Comparison of ENCODE assay signal across 2 cellular contexts in the genomic region with DNA sequence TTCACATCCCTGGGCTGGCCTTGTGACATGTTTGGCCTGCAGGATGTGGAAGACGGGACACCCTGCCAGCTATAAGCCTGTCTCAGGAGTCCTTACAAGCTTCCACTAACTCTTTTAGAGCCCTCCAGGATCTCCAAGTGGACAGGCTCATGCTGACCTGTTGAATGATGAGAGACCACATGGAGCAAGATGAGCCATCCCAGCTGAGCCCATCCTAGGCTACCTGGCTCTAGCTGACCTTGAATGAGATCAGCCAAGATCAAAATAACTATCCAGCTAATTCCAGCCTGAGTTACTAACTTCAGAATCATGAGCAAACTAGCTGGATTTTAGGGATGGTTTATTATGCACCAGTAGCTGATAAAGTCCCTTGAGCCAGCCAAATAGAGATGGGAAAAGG.
A peak's percentile ranks its signal among the peaks of the same experiment; 100 is the strongest.
TF ChIP-seq lines count a peak whose summit lies in the region.

No MANE protein-coding gene starts in this region.

TF ChIP-seq in HEK293, 187 proteins besides CTCF, POLR2A, EP300 and RAD21:
- TF ChIP-seq SETDB1 (IDR thresholded peaks at IDR 0.05; ENCODE audit: insufficient read length, low read length) (peak; percentile 62), SCRT2 (tag by site-specific recombination; IDR thresholded peaks at IDR 0.05) (peak; percentile 35; the same call in 1 of the 2 replicates), ZNF596 (tag by site-specific recombination; IDR thresholded peaks at IDR 0.05) (no peak), ZNF701 (tag by site-specific recombination; IDR thresholded peaks at IDR 0.05) (no peak)

TF ChIP-seq in HepG2, 621 proteins besides CTCF, POLR2A, EP300 and RAD21:
- no peak for TF ChIP-seq ZNF292 (CRISPR knock-in tag; IDR thresholded peaks at IDR 0.05; ENCODE audit: borderline replicate concordance, low read depth)
- peak; percentile 99 for TF ChIP-seq ZNF331 (CRISPR knock-in tag; IDR thresholded peaks at IDR 0.05)
- TF ChIP-seq, protein P1, sequence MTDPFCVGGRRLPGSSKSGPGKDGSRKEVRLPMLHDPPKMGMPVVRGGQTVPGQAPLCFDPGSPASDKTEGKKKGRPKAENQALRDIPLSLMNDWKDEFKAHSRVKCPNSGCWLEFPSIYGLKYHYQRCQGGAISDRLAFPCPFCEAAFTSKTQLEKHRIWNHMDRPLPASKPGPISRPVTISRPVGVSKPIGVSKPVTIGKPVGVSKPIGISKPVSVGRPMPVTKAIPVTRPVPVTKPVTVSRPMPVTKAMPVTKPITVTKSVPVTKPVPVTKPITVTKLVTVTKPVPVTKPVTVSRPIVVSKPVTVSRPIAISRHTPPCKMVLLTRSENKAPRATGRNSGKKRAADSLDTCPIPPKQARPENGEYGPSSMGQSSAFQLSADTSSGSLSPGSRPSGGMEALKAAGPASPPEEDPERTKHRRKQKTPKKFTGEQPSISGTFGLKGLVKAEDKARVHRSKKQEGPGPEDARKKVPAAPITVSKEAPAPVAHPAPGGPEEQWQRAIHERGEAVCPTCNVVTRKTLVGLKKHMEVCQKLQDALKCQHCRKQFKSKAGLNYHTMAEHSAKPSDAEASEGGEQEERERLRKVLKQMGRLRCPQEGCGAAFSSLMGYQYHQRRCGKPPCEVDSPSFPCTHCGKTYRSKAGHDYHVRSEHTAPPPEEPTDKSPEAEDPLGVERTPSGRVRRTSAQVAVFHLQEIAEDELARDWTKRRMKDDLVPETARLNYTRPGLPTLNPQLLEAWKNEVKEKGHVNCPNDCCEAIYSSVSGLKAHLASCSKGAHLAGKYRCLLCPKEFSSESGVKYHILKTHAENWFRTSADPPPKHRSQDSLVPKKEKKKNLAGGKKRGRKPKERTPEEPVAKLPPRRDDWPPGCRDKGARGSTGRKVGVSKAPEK (CRISPR knock-in tag; IDR thresholded peaks at IDR 0.05; ENCODE audit: borderline replicate concordance), result no peak
- no peak for TF ChIP-seq NFE2L2 (IDR thresholded peaks at IDR 0.05; ENCODE audit: low read length)
- TF ChIP-seq ZNF772 (CRISPR knock-in tag; IDR thresholded peaks at IDR 0.05), result no peak
- TF ChIP-seq ATM (IDR thresholded peaks at IDR 0.05; ENCODE audit: borderline replicate concordance), result no peak
TF ChIP-seq in HepG2: peak in this region for 1.
